Comparison of ENCODE assay signal across 8 cellular contexts in the genomic region with DNA sequence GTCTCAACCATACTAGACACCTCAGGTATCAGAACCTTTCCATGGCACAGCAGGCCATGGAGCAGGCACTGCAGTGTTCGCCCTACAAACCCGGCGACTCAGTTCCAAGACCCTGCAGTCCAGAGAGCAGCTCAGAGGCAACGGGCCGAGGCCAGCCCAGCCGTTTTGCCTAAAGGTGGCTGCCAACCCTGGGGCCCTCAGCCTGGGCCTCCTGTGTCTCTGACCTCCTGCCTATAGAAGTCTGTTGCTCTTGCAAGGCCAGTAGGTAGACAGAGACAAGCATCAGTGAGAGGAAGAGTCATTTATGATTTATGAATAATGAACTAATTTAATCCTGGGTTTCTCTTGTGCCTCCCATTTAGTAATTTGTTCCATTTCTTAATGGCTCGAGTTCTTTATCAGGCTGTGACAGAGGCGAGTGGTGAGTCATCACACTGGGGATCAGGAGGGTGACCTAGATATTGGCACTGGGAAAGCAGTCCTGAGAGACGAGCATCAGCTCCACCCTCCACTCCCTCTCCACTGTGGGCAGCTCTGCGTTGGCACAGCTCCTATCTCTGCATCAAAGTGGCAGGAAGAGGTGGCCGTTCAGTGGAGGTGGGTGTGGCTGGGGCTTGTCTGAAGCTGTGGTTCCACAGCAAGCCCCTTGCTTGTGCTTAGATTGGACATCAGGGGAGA.
A peak's percentile ranks its signal among the peaks of the same experiment; 100 is the strongest.
DNase-seq lines count a peak whose midpoint lies in the region; ATAC-seq and TF ChIP-seq lines count a peak whose summit lies in the region.

No MANE protein-coding gene starts in this region.

- H3K4me2 ChIP-seq in PC-9 (peak overlapping the region; percentile 70), OCI-LY7 (ENCODE audit: low read length) (no peak overlapping the region)

- TF ChIP-seq CTCF in PC-9 (conservative IDR thresholded peaks at IDR 0.05) (no peak), brain microvascular endothelial cell (IDR thresholded peaks at IDR 0.05; ENCODE audit: low read depth, low read length, missing control alignments) (no peak), lower lobe of right lung (IDR thresholded peaks at IDR 0.05) (no peak), OCI-LY7 (conservative IDR thresholded peaks at IDR 0.05; ENCODE audit: low read length) (no peak)

- POLR2A ChIA-PET in CD4-positive, alpha-beta memory T cell (lab: Charles Lee; ENCODE audit: partially characterized antibody), result no interaction called here
- POLR2A ChIA-PET in PC-9 (lab: Charles Lee; ENCODE audit: unreplicated experiment), result interaction anchor here (0.6 kb wide), 1 partner anchor 17 kb away, joined by 3 read pairs; no protein-coding TSS in a partner anchor
- POLR2A ChIA-PET in OCI-LY7 (lab: Charles Lee), result interaction anchor here (0.6 kb wide), 1 partner anchor 422 kb away, joined by 3 read pairs; no protein-coding TSS in a partner anchor

- H3K27me3 Mint-ChIP-seq in CD4-positive, alpha-beta memory T cell, result peaks cover 2% of the 10 kb centered on the region in 2 donors

- H3K9me2 ChIP-seq in PC-9 (ENCODE audit: insufficient read depth), result no peaks in the 10 kb centered on the region
- H3K9me2 ChIP-seq in OCI-LY7 (ENCODE audit: insufficient read depth, low read length), result no peaks in the 10 kb centered on the region

- no peak overlapping the region for H3K4me3 ChIP-seq in CD4-positive, alpha-beta memory T cell (ENCODE audit: low read length in 2 of 2)
- H3K4me3 ChIP-seq in PC-9 (no peak overlapping the region), brain microvascular endothelial cell (ENCODE audit: low read depth, low read length) (no peak overlapping the region), lower lobe of right lung (no peak overlapping the region), urinary bladder (ENCODE audit: low read depth, low read length) (no peak overlapping the region), OCI-LY7 (ENCODE audit: low read depth, low read length, poor library complexity, severe bottlenecking) (no peak overlapping the region)

- peak overlapping the region in 7 of 8 donors; percentile 1 to 62 (median 47) for H3K4me3 Mint-ChIP-seq in CD4-positive, alpha-beta memory T cell

- H3K9me3 Mint-ChIP-seq in CD4-positive, alpha-beta memory T cell, result no peaks in the 10 kb centered on the region

- no TSS peak for BruUV-seq in PC-9 (replicated peaks; lab: Mats Ljungman, UMichigan)
- no TSS peak for BruUV-seq in OCI-LY7 (replicated peaks; lab: Mats Ljungman, UMichigan)

- WGBS in urinary bladder, result 37% methylated on average over 11 of the region's 11 CpGs

- H4K20me1 ChIP-seq in PC-9 (ENCODE audit: insufficient read depth) (no peaks in the 10 kb centered on the region), OCI-LY7 (ENCODE audit: insufficient read depth, low read length) (no peaks in the 10 kb centered on the region)

- ATAC-seq in lower lobe of right lung, result peak; percentile 66 to 71

- H3K36me3 ChIP-seq in CD4-positive, alpha-beta memory T cell (ENCODE audit: insufficient read depth, low read length), result no peaks in the 10 kb centered on the region
- no peaks in the 10 kb centered on the region for H3K36me3 ChIP-seq in PC-9 (ENCODE audit: low read depth)
- H3K36me3 ChIP-seq in brain microvascular endothelial cell (replicated peaks), result no peaks in the 10 kb centered on the region
- H3K36me3 ChIP-seq in lower lobe of right lung, result no peaks in the 10 kb centered on the region
- H3K36me3 ChIP-seq in urinary bladder (ENCODE audit: insufficient read depth), result no peaks in the 10 kb centered on the region
- no peaks in the 10 kb centered on the region for H3K36me3 ChIP-seq in OCI-LY7 (ENCODE audit: insufficient read depth, low read length)

- peak; percentile 20 to 71 (median 26) for DNase-seq in CD4-positive, alpha-beta memory T cell
- DNase-seq in PC-9, result peak; percentile 87
- DNase-seq in brain microvascular endothelial cell, result peak; percentile 27
- DNase-seq in lower lobe of right lung, result peak; percentile 68
- DNase-seq in globus pallidus (ENCODE audit: low spot score), result no peak
- DNase-seq in OCI-LY7 (ENCODE audit: low spot score), result no peak
- no peak for DNase-seq in middle frontal gyrus (ENCODE audit: extremely low spot score, low spot score)

- peak overlapping the region; percentile 15 to 90 (median 81) for H3K27ac Mint-ChIP-seq in CD4-positive, alpha-beta memory T cell

- peaks cover 34% of the 10 kb centered on the region for H3F3A ChIP-seq in PC-9 (ENCODE audit: insufficient read depth, low read depth)

- intact Hi-C loops in CD4-positive, alpha-beta memory T cell (cut with micrococcal nuclease), result no loop called here
- intact Hi-C loops in PC-9 (cut with micrococcal nuclease; ENCODE audit: unreplicated experiment), result loop anchor here (1.0 to 5.0 kb wide), 3 partner anchors 82 to 428 kb away; no protein-coding TSS in a partner anchor
- intact Hi-C loops in lower lobe of right lung (cut with DNase I), result no loop called here
- intact Hi-C loops in OCI-LY7 (cut with micrococcal nuclease; ENCODE audit: unreplicated experiment), result no loop called here

- in situ Hi-C loops in brain microvascular endothelial cell (cut with HindIII; ENCODE audit: low pct_ligation_motif_present, low sequenced_read_pairs), result loop anchor here (25.0 kb wide), 1 partner anchor 92 kb away; no protein-coding TSS in a partner anchor

- CTCF ChIA-PET in CD4-positive, alpha-beta memory T cell (lab: Charles Lee; ENCODE audit: partially characterized antibody), result interaction anchor here (3.3 kb wide), 1 partner anchor 15 kb away, joined by 24 read pairs; no protein-coding TSS in a partner anchor
- CTCF ChIA-PET in PC-9 (lab: Charles Lee) (interaction anchor here (0.6 kb wide), 1 partner anchor 13 kb away, joined by 3 read pairs; no protein-coding TSS in a partner anchor), OCI-LY7 (lab: Charles Lee; ENCODE audit: unreplicated experiment) (no interaction called here)

- H3K9me3 ChIP-seq in CD4-positive, alpha-beta memory T cell (ENCODE audit: control insufficient read depth in 1 of 2, low read length in 2 of 2), result no peaks in the 10 kb centered on the region
- H3K9me3 ChIP-seq in PC-9 (ENCODE audit: insufficient read depth, low read depth) (no peaks in the 10 kb centered on the region), lower lobe of right lung (no peaks in the 10 kb centered on the region), OCI-LY7 (ENCODE audit: low read length) (no peaks in the 10 kb centered on the region)

- H2AFZ ChIP-seq in PC-9 (no peak overlapping the region), OCI-LY7 (ENCODE audit: low read length) (no peak overlapping the region)

- no peak overlapping the region for H3K27ac ChIP-seq in CD4-positive, alpha-beta memory T cell (ENCODE audit: low read depth, low read length)
- H3K27ac ChIP-seq in PC-9 (peak overlapping the region; percentile 90), brain microvascular endothelial cell (no peak overlapping the region), lower lobe of right lung (peak overlapping the region; percentile 75), urinary bladder (ENCODE audit: low read depth) (peak overlapping the region; percentile 76), OCI-LY7 (ENCODE audit: low read depth, low read length, poor library complexity, severe bottlenecking) (no peak overlapping the region)

- no peaks in the 10 kb centered on the region for H3K27me3 ChIP-seq in CD4-positive, alpha-beta memory T cell (ENCODE audit: insufficient read depth, low read length)
- H3K27me3 ChIP-seq in PC-9 (ENCODE audit: insufficient read depth, low read depth) (no peaks in the 10 kb centered on the region), brain microvascular endothelial cell (replicated peaks) (no peaks in the 10 kb centered on the region), lower lobe of right lung (ENCODE audit: low read depth) (no peaks in the 10 kb centered on the region)

- peaks cover 40% of the 10 kb centered on the region for H3K4me1 ChIP-seq in CD4-positive, alpha-beta memory T cell (ENCODE audit: insufficient read depth, low read length)
- peaks cover 77% of the 10 kb centered on the region for H3K4me1 ChIP-seq in PC-9 (replicated peaks; ENCODE audit: insufficient read depth)
- H3K4me1 ChIP-seq in lower lobe of right lung, result peaks cover 37% of the 10 kb centered on the region
- no peaks in the 10 kb centered on the region for H3K4me1 ChIP-seq in urinary bladder (ENCODE audit: insufficient read depth)
- no peaks in the 10 kb centered on the region for H3K4me1 ChIP-seq in OCI-LY7 (ENCODE audit: insufficient read depth, low read length, poor library complexity, severe bottlenecking)

- H3K79me2 ChIP-seq in PC-9 (ENCODE audit: low read depth) (no peaks in the 10 kb centered on the region), OCI-LY7 (ENCODE audit: insufficient read depth, low read depth, low read length) (no peaks in the 10 kb centered on the region)

- H3K4me1 Mint-ChIP-seq in CD4-positive, alpha-beta memory T cell, result peaks cover 19 to 56% (median 38%) of the 10 kb centered on the region in 4 donors

- no peaks in the 10 kb centered on the region for H3K36me3 Mint-ChIP-seq in CD4-positive, alpha-beta memory T cell

Comparison
In these comparisons a context has a peak if more than half of its experiments do, and no peak if none do; other contexts are left out.
1. DNase-seq: peak in CD4-positive, alpha-beta memory T cell (5 of 5), PC-9 (2 of 2), brain microvascular endothelial cell (single experiment) and lower lobe of right lung (single experiment); none in globus pallidus (single experiment), OCI-LY7 (single experiment) and middle frontal gyrus (single experiment).
2. H3K27ac ChIP-seq: peak in PC-9 (single experiment), lower lobe of right lung (single experiment) and urinary bladder (single experiment); none in CD4-positive, alpha-beta memory T cell (single experiment), brain microvascular endothelial cell (single experiment) and OCI-LY7 (single experiment).